In the genomic region with DNA sequence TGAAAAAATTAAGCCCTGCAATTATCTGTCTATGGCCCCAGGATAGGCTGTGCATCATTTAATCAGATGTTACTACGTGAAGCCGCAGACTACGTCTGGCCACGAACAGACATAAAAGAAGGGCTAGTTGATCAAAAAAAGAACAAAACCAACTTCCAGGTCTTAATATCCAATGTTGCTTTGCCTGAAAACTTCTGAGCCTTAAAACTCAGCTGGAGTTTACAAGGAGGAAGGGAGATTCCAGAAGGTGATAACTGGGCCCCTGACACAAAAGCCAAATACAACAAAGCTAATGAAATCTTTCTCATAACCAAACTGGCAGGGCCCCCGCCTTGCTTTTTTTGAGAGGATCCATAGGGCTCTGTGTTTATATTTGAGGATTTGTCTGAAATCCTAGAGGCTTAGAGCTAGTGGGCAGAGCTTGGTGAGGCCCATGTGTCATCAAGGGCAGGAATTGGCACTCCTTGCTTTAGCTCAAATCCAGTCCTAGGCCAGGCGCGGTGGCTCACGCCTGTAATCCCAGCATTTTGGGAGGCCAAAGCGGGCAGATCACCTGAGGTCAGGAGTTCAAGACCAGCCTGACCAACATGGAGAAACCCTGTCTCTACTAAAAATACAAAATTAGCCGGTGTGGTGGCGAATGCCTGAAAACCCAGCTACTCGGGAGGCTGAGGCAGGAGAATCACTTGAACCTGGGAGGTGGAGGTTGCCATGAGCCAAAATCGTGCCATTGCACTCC, we compare ENCODE assay signal across 18 cellular contexts.
DNase-seq lines count a peak whose midpoint lies in the region; ATAC-seq and TF ChIP-seq lines count a peak whose summit lies in the region.
"Had no signal": no experiment of that assay in that cellular context is flagged by ENCODE, and none has a peak within 500 bp of the region (broad histone marks: within the 10 kb centered on the region; RNA-seq: fewer than 3 reads in every experiment).

No MANE protein-coding gene starts in this region.

- TF ChIP-seq CTCF in type B pancreatic cell (conservative IDR thresholded peaks at IDR 0.05), result no peak

- ATAC-seq in T-helper 17 cell, result no peak
- ATAC-seq: K562, left cardiac atrium had no signal

- H3K4me1 Mint-ChIP-seq in activated naive CD4-positive, alpha-beta T cell treated with anti-CD3 and anti-CD28 coated beads, Interleukin-2, amount 50 U/mL, for 24 hours, result peaks cover 23% of the 10 kb centered on the region
- peaks cover 28% of the 10 kb centered on the region for H3K4me1 Mint-ChIP-seq in T-helper 17 cell
- H3K4me1 Mint-ChIP-seq in immature natural killer cell, result peaks cover 21 to 23% of the 10 kb centered on the region in 2 donors
- no peaks in the 10 kb centered on the region for H3K4me1 Mint-ChIP-seq in type B pancreatic cell (ENCODE audit: unreplicated experiment)

- DNase-seq in activated naive CD4-positive, alpha-beta T cell treated with Interleukin-2 at 50 U/mL for 16 hours, result no peak
- DNase-seq in T-helper 17 cell (no peak), immature natural killer cell (no peak), type B pancreatic cell (ENCODE audit: extremely low spot score, unreplicated experiment) (peak; percentile 15), DMS79 (lab: John Stamatoyannopoulos, UW) (no peak), SW480 (ENCODE audit: low spot score) (no peak), HuH-7 (ENCODE audit: low spot score) (no peak)
- DNase-seq: activated CD4-positive, alpha-beta T cell treated with anti-CD3 and anti-CD28 coated beads, Interleukin-2, amount 50 U/mL, for 1 hour; activated T-cell treated with anti-CD3 and anti-CD28 coated beads, Interleukin-2, amount 50 U/mL, for 1 hour; DMS79 treated with DMSO at 0.1 percent for 48 hours; left cardiac atrium; NCI-H1930; NK-92 treated with Interleukin-12 subunit alpha and Interleukin-12 subunit beta, amount 100 ng/mL, for 24 hours had no signal

- no peak overlapping the region for H3K4me3 Mint-ChIP-seq in activated naive CD4-positive, alpha-beta T cell treated with anti-CD3 and anti-CD28 coated beads, Interleukin-2, amount 50 U/mL, for 24 hours
- H3K4me3 Mint-ChIP-seq in T-helper 17 cell (peak overlapping the region; percentile 52), immature natural killer cell (peak overlapping the region in 3 of 5 donors; percentile 9 to 40 (median 24)), type B pancreatic cell (peak overlapping the region; percentile 31)
- H3K4me3 Mint-ChIP-seq: dendritic cell treated with granulocyte-macrophage colony-stimulating factor and Interleukin-4, amounts not matched to agents 40 ng/mL and 50 ng/mL, for 4 days; neural progenitor cell had no signal

- H3K9me3 Mint-ChIP-seq in activated naive CD4-positive, alpha-beta T cell treated with anti-CD3 and anti-CD28 coated beads, Interleukin-2, amount 50 U/mL, for 24 hours, result no peaks in the 10 kb centered on the region
- H3K9me3 Mint-ChIP-seq in immature natural killer cell (no peaks in the 10 kb centered on the region), type B pancreatic cell (no peaks in the 10 kb centered on the region)
- H3K9me3 Mint-ChIP-seq: dendritic cell treated with granulocyte-macrophage colony-stimulating factor and Interleukin-4, amounts not matched to agents 40 ng/mL and 50 ng/mL, for 4 days had no signal

- no peaks in the 10 kb centered on the region for H3K36me3 Mint-ChIP-seq in activated naive CD4-positive, alpha-beta T cell treated with anti-CD3 and anti-CD28 coated beads, Interleukin-2, amount 50 U/mL, for 24 hours
- no peaks in the 10 kb centered on the region for H3K36me3 Mint-ChIP-seq in T-helper 17 cell (ENCODE audit: low read depth)
- no peaks in the 10 kb centered on the region for H3K36me3 Mint-ChIP-seq in immature natural killer cell
- no peaks in the 10 kb centered on the region for H3K36me3 Mint-ChIP-seq in type B pancreatic cell
- H3K36me3 Mint-ChIP-seq: neural progenitor cell had no signal

- H3K27ac Mint-ChIP-seq in activated naive CD4-positive, alpha-beta T cell treated with anti-CD3 and anti-CD28 coated beads, Interleukin-2, amount 50 U/mL, for 24 hours, result peak overlapping the region; percentile 51
- H3K27ac Mint-ChIP-seq in T-helper 17 cell, result peak overlapping the region; percentile 76
- H3K27ac Mint-ChIP-seq in immature natural killer cell, result peak overlapping the region in 1 of 6 donors; percentile 60
- no peak overlapping the region for H3K27ac Mint-ChIP-seq in type B pancreatic cell
- H3K27ac Mint-ChIP-seq: dendritic cell treated with granulocyte-macrophage colony-stimulating factor and Interleukin-4, amounts not matched to agents 40 ng/mL and 50 ng/mL, for 4 days; neural progenitor cell had no signal

- H3K27me3 Mint-ChIP-seq in activated naive CD4-positive, alpha-beta T cell treated with anti-CD3 and anti-CD28 coated beads, Interleukin-2, amount 50 U/mL, for 24 hours, result no peaks in the 10 kb centered on the region
- H3K27me3 Mint-ChIP-seq in T-helper 17 cell (no peaks in the 10 kb centered on the region), immature natural killer cell (ENCODE audit: low read depth in 3 of 3) (peaks cover 2 to 3% (median 2%) of the 10 kb centered on the region in 3 donors), type B pancreatic cell (peaks cover 6% of the 10 kb centered on the region)

- no peaks in the 10 kb centered on the region for H3K9me3 ChIP-seq in T-helper 17 cell (ENCODE audit: control insufficient read depth, low read length, poor library complexity, severe bottlenecking)
- H3K9me3 ChIP-seq: adrenal gland had no signal
